In genomic region chr10:4046030-4046429, GRCh38 we compare ENCODE assay signal across 22 cellular contexts.
DNase-seq lines count a peak whose midpoint lies in the region; ATAC-seq, FAIRE-seq and TF ChIP-seq lines count a peak whose summit lies in the region.
"Had no signal": no experiment of that assay in that cellular context is flagged by ENCODE, and none has a peak within 500 bp of the region (broad histone marks: within the 10 kb centered on the region; RNA-seq: fewer than 3 reads in every experiment).

No MANE protein-coding gene starts in this region.

- ATAC-seq in GM21619 (IDR thresholded peaks at IDR 0.05; ENCODE audit: unreplicated experiment) (peak; percentile 81), HG03571 (IDR thresholded peaks at IDR 0.05; ENCODE audit: unreplicated experiment) (peak; percentile 71), naive B cell (ENCODE audit: low read depth in 2 of 2) (peak; percentile 82 to 99), GM18517 (IDR thresholded peaks at IDR 0.05; ENCODE audit: unreplicated experiment) (no peak), omental fat pad (ENCODE audit: low FRiP score) (no peak)
- ATAC-seq: activated T-helper 17 cell treated with anti-CD3 and anti-CD28 coated beads, Interleukin-2, amount 50 U/mL, for 72 hours; HCT116; Right ventricle myocardium inferior had no signal

- no peak for TF ChIP-seq CTCF in omental fat pad (IDR thresholded peaks at IDR 0.05)

- H3K9me3 Mint-ChIP-seq in naive B cell, result peaks cover 0 to 20% (median 15%) of the 10 kb centered on the region in 7 donors

- DNase-seq in GM18507 (ENCODE audit: extremely low spot score, insufficient read length, low read depth) (peak; percentile 25), naive B cell (no peak), omental fat pad (ENCODE audit: low spot score) (no peak), KBM-7 (no peak)
- no peak for DNase-seq in effector memory CD4-positive, alpha-beta T cell
- DNase-seq: activated CD8-positive, alpha-beta memory T cell treated with anti-CD3 and anti-CD28 coated beads for 24 hours; adrenal gland; midbrain; NCI-H1436 treated with DMSO at 0.1 percent for 48 hours; NCI-H226; NK-92 treated with Interleukin-12 subunit alpha and Interleukin-12 subunit beta, amount 100 ng/mL, for 24 hours; right lobe of liver had no signal

- peaks cover under 1% of the 10 kb centered on the region for H3K9me3 ChIP-seq in effector memory CD4-positive, alpha-beta T cell (ENCODE audit: control insufficient read depth, low read length)
- H3K9me3 ChIP-seq: adrenal gland, neutrophil had no signal

- H3K27me3 ChIP-seq in effector memory CD4-positive, alpha-beta T cell (replicated peaks; ENCODE audit: control insufficient read depth, insufficient read depth, low read length, poor library complexity, severe bottlenecking), result no peaks in the 10 kb centered on the region
- H3K27me3 ChIP-seq: adrenal gland, cardiac muscle cell, neutrophil, right lobe of liver had no signal

- no peaks in the 10 kb centered on the region for H3K4me1 ChIP-seq in effector memory CD4-positive, alpha-beta T cell (ENCODE audit: control insufficient read depth, insufficient read depth, low read length, poor library complexity, severe bottlenecking)
- H3K4me1 ChIP-seq: adrenal gland, right lobe of liver had no signal

- H3K4me1 Mint-ChIP-seq in naive B cell, result peaks cover 3 to 4% (median 4%) of the 10 kb centered on the region in 3 donors
- H3K4me1 Mint-ChIP-seq: activated T-helper 17 cell treated with anti-CD3 and anti-CD28 coated beads, Interleukin-2, amount 50 U/mL, for 72 hours had no signal

- no peaks in the 10 kb centered on the region for H3K27me3 Mint-ChIP-seq in naive B cell
- H3K27me3 Mint-ChIP-seq: activated T-helper 17 cell treated with anti-CD3 and anti-CD28 coated beads, Interleukin-2, amount 50 U/mL, for 72 hours had no signal

- no peak overlapping the region for H3K27ac ChIP-seq in effector memory CD4-positive, alpha-beta T cell (ENCODE audit: insufficient read depth, low read length, poor library complexity, severe bottlenecking)
- H3K27ac ChIP-seq: adrenal gland, cardiac muscle cell, neutrophil, right lobe of liver had no signal

- peak; percentile 83 for FAIRE-seq in GM18507 (lab: Jason Lieb, UNC)
- FAIRE-seq: D721Med, G401.6 had no signal

- peaks cover 15 to 19% of the 10 kb centered on the region in 2 donors for H3K36me3 Mint-ChIP-seq in naive B cell

- in situ Hi-C loops in KBM-7 (cut with MboI; ENCODE audit: low pct_unique_long_range_greater_than_20kb, low sequenced_read_pairs), result no loop called here

- H3K27ac Mint-ChIP-seq in naive B cell, result peak overlapping the region in 2 of 6 donors; percentile 77 to 84
- H3K27ac Mint-ChIP-seq: activated T-helper 17 cell treated with anti-CD3 and anti-CD28 coated beads, Interleukin-2, amount 50 U/mL, for 72 hours had no signal

- no peaks in the 10 kb centered on the region for H3K36me3 ChIP-seq in effector memory CD4-positive, alpha-beta T cell (ENCODE audit: control insufficient read depth, insufficient read depth, low read length)
- H3K36me3 ChIP-seq: adrenal gland, cardiac muscle cell, neutrophil, right lobe of liver had no signal

- no peak overlapping the region for H3K4me3 Mint-ChIP-seq in naive B cell
- H3K4me3 Mint-ChIP-seq: activated T-helper 17 cell treated with anti-CD3 and anti-CD28 coated beads, Interleukin-2, amount 50 U/mL, for 72 hours had no signal

- H3K4me3 ChIP-seq in effector memory CD4-positive, alpha-beta T cell (ENCODE audit: insufficient read depth, low read depth, low read length, poor library complexity, severe bottlenecking), result no peak overlapping the region
- H3K4me3 ChIP-seq: adrenal gland, cardiac muscle cell, right lobe of liver had no signal

Comparison
In these comparisons a context has a peak if more than half of its experiments do, and no peak if none do; other contexts are left out.
1. ATAC-seq: peak in GM21619 (single experiment), HG03571 (single experiment) and naive B cell (2 of 2); none in GM18517 (single experiment) and omental fat pad (single experiment).